In genomic region chr1:28648493-28649238, GRCh38 we compare ENCODE assay signal across 8 cellular contexts. TPM values are rescaled to one million over a fixed set of nuclear protein-coding genes. Genes with fewer than 3 reads are reported as not detected.
A peak's percentile ranks its signal among the peaks of the same experiment; 100 is the strongest.
DNase-seq lines count a peak whose midpoint lies in the region; ATAC-seq and TF ChIP-seq lines count a peak whose summit lies in the region.

Gene RNU11 (plus strand): TSS chr1:28648600.

- peak within 1 kb of the TSS; percentile 27 to 66 (median 40) for H3K4me3 ChIP-seq in Peyer's patch
- H3K4me3 ChIP-seq in fibroblast of lung (replicated peaks in 1 of 4; ENCODE audit: control extremely low read depth in 1 of 4, insufficient read depth in 1 of 4, low read depth in 3 of 4, low read length in 4 of 4), result peak within 1 kb of the TSS in 3 of 4 experiments; percentile 39 to 55 (median 54)
- H3K4me3 ChIP-seq in naive thymus-derived CD4-positive, alpha-beta T cell (ENCODE audit: low read length), result peak within 1 kb of the TSS; percentile 60

- H3K9me3 ChIP-seq in KOPT-K1 (ENCODE audit: insufficient read depth, low read length, poor library complexity, severe bottlenecking) (no peaks in the 10 kb centered on the region), Peyer's patch (no peaks in the 10 kb centered on the region), fibroblast of lung (ENCODE audit: control insufficient read depth, insufficient read depth, low read depth, low read length) (no peaks in the 10 kb centered on the region)
- no peaks in the 10 kb centered on the region for H3K9me3 ChIP-seq in naive thymus-derived CD4-positive, alpha-beta T cell (ENCODE audit: control insufficient read depth in 2 of 3, low read length in 3 of 3)

- H2AFZ ChIP-seq in fibroblast of lung (ENCODE audit: low read length), result peak within 1 kb of the TSS; percentile 89

- H3K27ac Mint-ChIP-seq in naive thymus-derived CD4-positive, alpha-beta T cell, result peak within 1 kb of the TSS; percentile 97 to 100 (median 99)
- H3K27ac Mint-ChIP-seq in stimulated activated memory B cell treated with anti-CD40 and anti-IgM and Interleukin-4, amounts not matched to agents 10 μg/mL and 1 μg/mL and 100 μg/mL, for 72 hours, result peak within 1 kb of the TSS; percentile 96

- no peaks in the 10 kb centered on the region for H3K36me3 Mint-ChIP-seq in naive thymus-derived CD4-positive, alpha-beta T cell
- no peaks in the 10 kb centered on the region for H3K36me3 Mint-ChIP-seq in stimulated activated memory B cell treated with anti-CD40 and anti-IgM and Interleukin-4, amounts not matched to agents 10 μg/mL and 1 μg/mL and 100 μg/mL, for 72 hours

- peak within 1 kb of the TSS; percentile 73 for H3K9ac ChIP-seq in fibroblast of lung (ENCODE audit: insufficient read depth, low read length)

- TF ChIP-seq POLR2A in Peyer's patch (IDR thresholded peaks at IDR 0.05), result peak; percentile 100

- peak within 1 kb of the TSS; percentile 96 for H3K27ac ChIP-seq in KOPT-K1 (ENCODE audit: low read depth, low read length, poor library complexity, severe bottlenecking)
- peak within 1 kb of the TSS; percentile 80 to 96 (median 93) for H3K27ac ChIP-seq in Peyer's patch
- peak within 1 kb of the TSS; percentile 95 for H3K27ac ChIP-seq in fibroblast of lung (ENCODE audit: insufficient read depth, low read length)
- H3K27ac ChIP-seq in naive thymus-derived CD4-positive, alpha-beta T cell (ENCODE audit: low read depth, low read length), result peak within 1 kb of the TSS; percentile 93

- ATAC-seq in GM21825 (IDR thresholded peaks at IDR 0.05; ENCODE audit: unreplicated experiment), result peak; percentile 60
- ATAC-seq in naive thymus-derived CD4-positive, alpha-beta T cell, result peak; percentile 86
- peak; percentile 88 for ATAC-seq in stimulated activated memory B cell treated with anti-CD40 and anti-IgM and Interleukin-4, amounts not matched to agents 10 μg/mL and 1 μg/mL and 100 μg/mL, for 72 hours

- no peaks in the 10 kb centered on the region for H3K27me3 Mint-ChIP-seq in naive thymus-derived CD4-positive, alpha-beta T cell
- no peaks in the 10 kb centered on the region for H3K27me3 Mint-ChIP-seq in stimulated activated memory B cell treated with anti-CD40 and anti-IgM and Interleukin-4, amounts not matched to agents 10 μg/mL and 1 μg/mL and 100 μg/mL, for 72 hours

- peak within 1 kb of the TSS; percentile 83 for H3K4me2 ChIP-seq in fibroblast of lung (ENCODE audit: extremely low read depth, insufficient read depth, low read length)

- H3K79me2 ChIP-seq in fibroblast of lung (ENCODE audit: control insufficient read depth, insufficient read depth, low read length), result no peaks in the 10 kb centered on the region

- H3K27me3 ChIP-seq in Peyer's patch (no peaks in the 10 kb centered on the region), fibroblast of lung (ENCODE audit: control insufficient read depth, insufficient read depth, low read length) (no peaks in the 10 kb centered on the region)
- no peaks in the 10 kb centered on the region for H3K27me3 ChIP-seq in naive thymus-derived CD4-positive, alpha-beta T cell (ENCODE audit: control insufficient read depth in 2 of 2, insufficient read depth in 2 of 2, low read length in 2 of 2)

- TF ChIP-seq CTCF in Peyer's patch (IDR thresholded peaks at IDR 0.05), result peak in 2 of 6 experiments; percentile 9 to 11
- peak in 1 of 2 donors; percentile 2 for TF ChIP-seq CTCF in fibroblast of lung (conservative IDR thresholded peaks at IDR 0.05 in 1 of 2, IDR thresholded peaks at IDR 0.05 in 1 of 2; ENCODE audit: low read depth in 1 of 2, low read length in 2 of 2)

- DNase-seq in Daoy (ENCODE audit: low read depth), result peak; percentile 98
- peak; percentile 83 to 97 (median 91) for DNase-seq in Peyer's patch
- DNase-seq in activated T-helper 1 cell treated with Interleukin-2 at 50 U/mL for 16 hours (ENCODE audit: low read depth), result peak; percentile 70
- peak; percentile 99 for DNase-seq in fibroblast of lung (ENCODE audit: low read depth in 2 of 2)
- DNase-seq in naive thymus-derived CD4-positive, alpha-beta T cell, result peak in 8 of 9 donors; percentile 67 to 97 (median 91)

- intact Hi-C loops in naive thymus-derived CD4-positive, alpha-beta T cell (cut with micrococcal nuclease), result loop anchor here (1.0 to 2.0 kb wide), 8 partner anchors 20 to 533 kb away; partner anchors contain the start of genes GMEB1 (in 2 of the 2), YTHDF2 (in 2 of the 2) and SRSF4 (in 1 of the 2)

- H3K4me3 Mint-ChIP-seq in naive thymus-derived CD4-positive, alpha-beta T cell, result peak within 1 kb of the TSS; percentile 70 to 96 (median 90)
- H3K4me3 Mint-ChIP-seq in stimulated activated memory B cell treated with anti-CD40 and anti-IgM and Interleukin-4, amounts not matched to agents 10 μg/mL and 1 μg/mL and 100 μg/mL, for 72 hours, result peak within 1 kb of the TSS; percentile 90

- no peaks in the 10 kb centered on the region for H3K36me3 ChIP-seq in KOPT-K1 (ENCODE audit: insufficient read depth, low read length)
- no peaks in the 10 kb centered on the region for H3K36me3 ChIP-seq in Peyer's patch
- H3K36me3 ChIP-seq in fibroblast of lung (ENCODE audit: control insufficient read depth, insufficient read depth, low read length), result no peaks in the 10 kb centered on the region
- H3K36me3 ChIP-seq in naive thymus-derived CD4-positive, alpha-beta T cell (ENCODE audit: control insufficient read depth in 2 of 3, insufficient read depth in 3 of 3, low read length in 3 of 3), result no peaks in the 10 kb centered on the region

- peaks cover 14 to 39% (median 31%) of the 10 kb centered on the region in 7 donors for H3K4me1 Mint-ChIP-seq in naive thymus-derived CD4-positive, alpha-beta T cell
- H3K4me1 Mint-ChIP-seq in stimulated activated memory B cell treated with anti-CD40 and anti-IgM and Interleukin-4, amounts not matched to agents 10 μg/mL and 1 μg/mL and 100 μg/mL, for 72 hours, result peaks cover 29% of the 10 kb centered on the region

- H3K4me1 ChIP-seq in Peyer's patch (peaks cover 0 to 27% (median 6%) of the 10 kb centered on the region in 4 donors), fibroblast of lung (ENCODE audit: control insufficient read depth, extremely low read depth, insufficient read depth, low read length) (peaks cover 13% of the 10 kb centered on the region)
- peaks cover 25 to 27% of the 10 kb centered on the region in 2 donors for H3K4me1 ChIP-seq in naive thymus-derived CD4-positive, alpha-beta T cell (ENCODE audit: control insufficient read depth in 2 of 2, insufficient read depth in 2 of 2, low read length in 2 of 2)

- CTCF ChIA-PET in naive thymus-derived CD4-positive, alpha-beta T cell (lab: Charles Lee), result interaction anchor here (0.7 to 2.1 kb wide), 5 partner anchors 20 to 131 kb away, joined by 3 to 6 read pairs (median 5); partner anchors contain the start of genes GMEB1 and YTHDF2

- peaks cover 0 to 10% (median 0%) of the 10 kb centered on the region in 11 donors for H3K9me3 Mint-ChIP-seq in naive thymus-derived CD4-positive, alpha-beta T cell
- no peaks in the 10 kb centered on the region for H3K9me3 Mint-ChIP-seq in stimulated activated memory B cell treated with anti-CD40 and anti-IgM and Interleukin-4, amounts not matched to agents 10 μg/mL and 1 μg/mL and 100 μg/mL, for 72 hours

- no peaks in the 10 kb centered on the region for H4K20me1 ChIP-seq in fibroblast of lung (ENCODE audit: control insufficient read depth, extremely low read depth, insufficient read depth, low read length)

- POLR2A ChIA-PET in naive thymus-derived CD4-positive, alpha-beta T cell (lab: Charles Lee), result interaction anchor here (0.5 to 14.1 kb wide), 26 partner anchors 8 to 1536 kb away, joined by 3 to 383 read pairs (median 5); partner anchors contain the start of genes EPB41, GMEB1, MED18 and RCC1

RNA-seq across cellular contexts. Expression of gene RNU11, which starts in this region (rescaled TPM):
- total RNA-seq in Daoy (2014; rRNA removed; shearing (Covaris generic)), result not detected in 2 replicates
- not detected for total RNA-seq in Peyer's patch
- total RNA-seq in fibroblast of lung, result not detected in 2 replicates
- not detected in 2 replicates for polyA plus RNA-seq in fibroblast of lung
- polyA plus RNA-seq in fibroblast of lung (2012), result not detected in 2 replicates
- polyA minus RNA-seq in fibroblast of lung (ENCODE audit: low replicate concordance), result not detected in 2 replicates
- not detected for total RNA-seq in naive thymus-derived CD4-positive, alpha-beta T cell
- not detected for polyA plus RNA-seq in naive thymus-derived CD4-positive, alpha-beta T cell

Comparison
In these comparisons a context has a peak if more than half of its experiments do, and no peak if none do; other contexts are left out.
1. Peak in every context shown above with its lines: DNase-seq, ATAC-seq, H3K4me3 ChIP-seq and H3K27ac ChIP-seq.
2. Peak in DNase-seq in Daoy; RNA of the gene not detected or under 1 TPM.
3. Peak in DNase-seq, H3K4me3 ChIP-seq and H3K27ac ChIP-seq in Peyer's patch; RNA of the gene not detected or under 1 TPM.
4. Peak in DNase-seq, H3K4me3 ChIP-seq, H3K27ac ChIP-seq, H3K9ac ChIP-seq and H3K4me2 ChIP-seq in fibroblast of lung; RNA of the gene not detected or under 1 TPM.
5. Peak in DNase-seq, ATAC-seq, H3K4me3 ChIP-seq and H3K27ac ChIP-seq in naive thymus-derived CD4-positive, alpha-beta T cell; RNA of the gene not detected or under 1 TPM.